8 cellular contexts compared by ENCODE assay signal in genomic region chr7:26398436-26399308, GRCh38.
DNase-seq lines count a peak whose midpoint lies in the region; ATAC-seq and TF ChIP-seq lines count a peak whose summit lies in the region.

No MANE protein-coding gene starts in this region.

- H3K4me3 Mint-ChIP-seq in CD8-positive, alpha-beta memory T cell, result peak overlapping the region; percentile 82 to 93 (median 87)
- peak overlapping the region; percentile 82 for H3K4me3 Mint-ChIP-seq in activated CD8-positive, alpha-beta T cell treated with anti-CD3 and anti-CD28 coated beads, Interleukin-2, amount 10 ng/mL, durations not matched to agents 7 days and 5 days

- no peaks in the 10 kb centered on the region for H3K4me1 ChIP-seq in CD8-positive, alpha-beta memory T cell (ENCODE audit: insufficient read depth, low read length)
- H3K4me1 ChIP-seq in esophagus squamous epithelium (peaks cover 4 to 29% (median 6%) of the 10 kb centered on the region in 3 donors), muscle layer of colon (ENCODE audit: insufficient read depth, low read length) (peaks cover 6% of the 10 kb centered on the region)

- TF ChIP-seq POLR2A in GM19099 (IDR thresholded peaks at IDR 0.05; ENCODE audit: extremely low read depth, insufficient read length, low read depth) (peak; percentile 53), esophagus squamous epithelium (IDR thresholded peaks at IDR 0.05) (peak in 2 of 4 donors; percentile 12 to 27)

- no peak overlapping the region for H3K27ac ChIP-seq in CD8-positive, alpha-beta memory T cell (ENCODE audit: low read depth, low read length)
- H3K27ac ChIP-seq in esophagus squamous epithelium (peak overlapping the region; percentile 44 to 82 (median 77)), muscle layer of colon (ENCODE audit: low read depth, low read length) (peak overlapping the region; percentile 61), substantia nigra (ENCODE audit: low read depth, low read length, poor library complexity, severe bottlenecking) (peak overlapping the region; percentile 76)

- H3K4me1 Mint-ChIP-seq in CD8-positive, alpha-beta memory T cell, result peaks cover 10 to 17% (median 11%) of the 10 kb centered on the region in 3 donors
- peaks cover 12% of the 10 kb centered on the region for H3K4me1 Mint-ChIP-seq in activated CD8-positive, alpha-beta T cell treated with anti-CD3 and anti-CD28 coated beads, Interleukin-2, amount 10 ng/mL, durations not matched to agents 7 days and 5 days (ENCODE audit: low read depth)

- peaks cover 0 to 4% (median 0%) of the 10 kb centered on the region in 3 donors for H3K36me3 Mint-ChIP-seq in CD8-positive, alpha-beta memory T cell
- no peaks in the 10 kb centered on the region for H3K36me3 Mint-ChIP-seq in activated CD8-positive, alpha-beta T cell treated with anti-CD3 and anti-CD28 coated beads, Interleukin-2, amount 10 ng/mL, durations not matched to agents 7 days and 5 days (ENCODE audit: low read depth)

- no peaks in the 10 kb centered on the region for H3K9me3 ChIP-seq in CD8-positive, alpha-beta memory T cell (ENCODE audit: low read length)
- H3K9me3 ChIP-seq in esophagus squamous epithelium (no peaks in the 10 kb centered on the region), muscle layer of colon (ENCODE audit: low read length) (no peaks in the 10 kb centered on the region)

- TF ChIP-seq CTCF in esophagus squamous epithelium (IDR thresholded peaks at IDR 0.05), result no peak

- 1% methylated on average over 53 to 57 of the region's 86 CpGs for WGBS in esophagus squamous epithelium, 2 donors

- ATAC-seq in HG03159 (IDR thresholded peaks at IDR 0.05; ENCODE audit: unreplicated experiment), result peak; percentile 83
- peak; percentile 66 for ATAC-seq in activated CD8-positive, alpha-beta T cell treated with anti-CD3 and anti-CD28 coated beads, Interleukin-2, amount 10 ng/mL, durations not matched to agents 7 days and 5 days

- intact Hi-C loops in esophagus squamous epithelium (cut with DNase I), result no loop called here

- H3K9ac ChIP-seq in muscle layer of colon (ENCODE audit: low read length), result no peak overlapping the region

- peak overlapping the region; percentile 35 for H3K4me3 ChIP-seq in CD8-positive, alpha-beta memory T cell (ENCODE audit: low read length)
- H3K4me3 ChIP-seq in esophagus squamous epithelium (peak overlapping the region; percentile 42 to 82 (median 54)), muscle layer of colon (ENCODE audit: low read depth in 1 of 2, low read length in 2 of 2) (peak overlapping the region; percentile 69 to 82)

- CTCF ChIA-PET in CD8-positive, alpha-beta memory T cell (lab: Charles Lee), result no interaction called here
- CTCF ChIA-PET in activated CD8-positive, alpha-beta T cell treated with anti-CD3 and anti-CD28 coated beads, Interleukin-2, amount 10 ng/mL, durations not matched to agents 7 days and 5 days (lab: Charles Lee), result interaction anchor here (0.8 to 2.5 kb wide), 4 partner anchors 13 to 506 kb away, joined by 3 to 15 read pairs (median 3); no protein-coding TSS in a partner anchor

- POLR2A ChIA-PET in CD8-positive, alpha-beta memory T cell (lab: Charles Lee), result no interaction called here
- POLR2A ChIA-PET in activated CD8-positive, alpha-beta T cell treated with anti-CD3 and anti-CD28 coated beads, Interleukin-2, amount 10 ng/mL, durations not matched to agents 7 days and 5 days (lab: Charles Lee), result no interaction called here

- H3K27ac Mint-ChIP-seq in CD8-positive, alpha-beta memory T cell, result peak overlapping the region in 2 of 8 donors; percentile 45 to 49
- no peak overlapping the region for H3K27ac Mint-ChIP-seq in activated CD8-positive, alpha-beta T cell treated with anti-CD3 and anti-CD28 coated beads, Interleukin-2, amount 10 ng/mL, durations not matched to agents 7 days and 5 days

- DNase-seq in CD8-positive, alpha-beta memory T cell, result peak in 1 of 5 donors; percentile 11
- DNase-seq in NCI-H345 treated with DMSO at 0.1 percent for 48 hours (lab: John Stamatoyannopoulos, UW; ENCODE audit: unreplicated experiment) (peak; percentile 29), esophagus squamous epithelium (lab: John Stamatoyannopoulos, UW) (peak; percentile 56), substantia nigra (lab: John Stamatoyannopoulos, UW) (peak in 39 of 49 donors; percentile 6 to 76 (median 49))
- peak; percentile 25 for DNase-seq in activated CD8-positive, alpha-beta T cell treated with anti-CD3 and anti-CD28 coated beads, Interleukin-2, amount 10 ng/mL, durations not matched to agents 7 days and 5 days

- H3K9me3 Mint-ChIP-seq in CD8-positive, alpha-beta memory T cell, result no peaks in the 10 kb centered on the region
- no peaks in the 10 kb centered on the region for H3K9me3 Mint-ChIP-seq in activated CD8-positive, alpha-beta T cell treated with anti-CD3 and anti-CD28 coated beads, Interleukin-2, amount 10 ng/mL, durations not matched to agents 7 days and 5 days (ENCODE audit: insufficient read depth)

- H3K36me3 ChIP-seq in CD8-positive, alpha-beta memory T cell (ENCODE audit: insufficient read depth, low read length), result no peaks in the 10 kb centered on the region
- H3K36me3 ChIP-seq in esophagus squamous epithelium (no peaks in the 10 kb centered on the region), muscle layer of colon (ENCODE audit: insufficient read depth, low read length) (no peaks in the 10 kb centered on the region)

- peaks cover 16 to 73% of the 10 kb centered on the region in 2 donors for H3K27me3 Mint-ChIP-seq in CD8-positive, alpha-beta memory T cell
- peaks cover 46% of the 10 kb centered on the region for H3K27me3 Mint-ChIP-seq in activated CD8-positive, alpha-beta T cell treated with anti-CD3 and anti-CD28 coated beads, Interleukin-2, amount 10 ng/mL, durations not matched to agents 7 days and 5 days (ENCODE audit: low read depth)

- peaks cover 18% of the 10 kb centered on the region for H3K27me3 ChIP-seq in CD8-positive, alpha-beta memory T cell (ENCODE audit: insufficient read depth, low read length, poor library complexity, severe bottlenecking)
- peaks cover 0 to 33% (median 0%) of the 10 kb centered on the region in 4 donors for H3K27me3 ChIP-seq in esophagus squamous epithelium
- H3K27me3 ChIP-seq in muscle layer of colon (ENCODE audit: control insufficient read depth in 1 of 2, insufficient read depth in 2 of 2, low read length in 2 of 2), result no peaks in the 10 kb centered on the region
